22 cellular contexts compared by ENCODE assay signal in the genomic region with DNA sequence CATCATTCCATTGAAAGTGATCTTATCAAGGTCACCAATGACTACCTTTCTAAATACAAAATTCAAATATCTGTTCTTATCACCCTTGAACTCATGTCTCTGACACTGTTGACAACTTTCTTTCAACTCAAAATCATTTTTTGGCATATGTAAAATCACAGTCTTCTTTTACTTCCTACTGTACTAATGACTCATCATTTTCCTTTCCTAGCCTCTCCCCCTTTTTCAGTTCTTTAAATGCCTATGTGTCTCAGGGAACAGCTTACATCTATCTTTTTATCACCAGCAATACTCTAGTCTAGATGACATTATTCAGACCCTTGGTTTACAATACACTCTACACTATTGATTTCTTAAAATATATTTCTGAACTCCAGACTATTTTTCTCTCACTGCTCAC.
"Had no signal": no experiment of that assay in that cellular context is flagged by ENCODE, and none has a peak within 500 bp of the region (broad histone marks: within the 10 kb centered on the region; RNA-seq: fewer than 3 reads in every experiment).

No MANE protein-coding gene starts in this region.

- H3K27ac Mint-ChIP-seq: activated CD4-positive, alpha-beta T cell treated with anti-CD3 and anti-CD28 coated beads, Interleukin-2, amount 10 ng/mL, durations not matched to agents 7 days and 5 days; activated naive CD4-positive, alpha-beta T cell treated with anti-CD3 and anti-CD28 coated beads, Interleukin-2, amount 10 ng/mL, durations not matched to agents 7 days and 5 days; activated naive CD8-positive, alpha-beta T cell treated with anti-CD3 and anti-CD28 coated beads, Interleukin-2, amount 50 U/mL, for 24 hours; mesothelial cell of epicardium; natural killer cell treated with Interleukin-12 subunit alpha and Interleukin-12 subunit beta and Interleukin-15 and Interleukin-18, amount 100 ng/mL, for 72 hours; stimulated activated memory B cell treated with anti-CD40 and anti-IgM and Interleukin-4, amounts not matched to agents 10 μg/mL and 1 μg/mL and 100 μg/mL, for 72 hours had no signal

- H3K4me1 Mint-ChIP-seq: activated CD4-positive, alpha-beta T cell treated with anti-CD3 and anti-CD28 coated beads, Interleukin-2, amount 10 ng/mL, durations not matched to agents 7 days and 5 days; activated naive CD4-positive, alpha-beta T cell treated with anti-CD3 and anti-CD28 coated beads, Interleukin-2, amount 10 ng/mL, durations not matched to agents 7 days and 5 days; activated naive CD8-positive, alpha-beta T cell treated with anti-CD3 and anti-CD28 coated beads, Interleukin-2, amount 50 U/mL, for 24 hours; stimulated activated memory B cell treated with anti-CD40 and anti-IgM and Interleukin-4, amounts not matched to agents 10 μg/mL and 1 μg/mL and 100 μg/mL, for 72 hours had no signal

- H3K4me1 ChIP-seq: breast epithelium, lower lobe of right lung, sigmoid colon, spleen, upper lobe of left lung had no signal

- H3K27ac ChIP-seq: breast epithelium, epithelial cell of prostate, lower lobe of right lung, neutrophil, sigmoid colon, spleen, thoracic aorta, upper lobe of left lung had no signal

- H3K36me3 Mint-ChIP-seq: activated naive CD4-positive, alpha-beta T cell treated with anti-CD3 and anti-CD28 coated beads, Interleukin-2, amount 10 ng/mL, durations not matched to agents 7 days and 5 days; mesothelial cell of epicardium; natural killer cell treated with Interleukin-12 subunit alpha and Interleukin-12 subunit beta and Interleukin-15 and Interleukin-18, amount 100 ng/mL, for 72 hours; stimulated activated memory B cell treated with anti-CD40 and anti-IgM and Interleukin-4, amounts not matched to agents 10 μg/mL and 1 μg/mL and 100 μg/mL, for 72 hours had no signal

- H3K27me3 Mint-ChIP-seq: activated CD4-positive, alpha-beta T cell treated with anti-CD3 and anti-CD28 coated beads, Interleukin-2, amount 10 ng/mL, durations not matched to agents 7 days and 5 days; activated naive CD4-positive, alpha-beta T cell treated with anti-CD3 and anti-CD28 coated beads, Interleukin-2, amount 10 ng/mL, durations not matched to agents 7 days and 5 days; activated naive CD8-positive, alpha-beta T cell treated with anti-CD3 and anti-CD28 coated beads, Interleukin-2, amount 50 U/mL, for 24 hours; natural killer cell treated with Interleukin-12 subunit alpha and Interleukin-12 subunit beta and Interleukin-15 and Interleukin-18, amount 100 ng/mL, for 72 hours; stimulated activated memory B cell treated with anti-CD40 and anti-IgM and Interleukin-4, amounts not matched to agents 10 μg/mL and 1 μg/mL and 100 μg/mL, for 72 hours had no signal

- H3K27me3 ChIP-seq: breast epithelium, neutrophil, sigmoid colon, spleen, upper lobe of left lung had no signal

- H3K4me3 Mint-ChIP-seq: activated CD4-positive, alpha-beta T cell treated with anti-CD3 and anti-CD28 coated beads, Interleukin-2, amount 10 ng/mL, durations not matched to agents 7 days and 5 days; activated naive CD4-positive, alpha-beta T cell treated with anti-CD3 and anti-CD28 coated beads, Interleukin-2, amount 10 ng/mL, durations not matched to agents 7 days and 5 days; activated naive CD8-positive, alpha-beta T cell treated with anti-CD3 and anti-CD28 coated beads, Interleukin-2, amount 50 U/mL, for 24 hours; mesothelial cell of epicardium; natural killer cell treated with Interleukin-12 subunit alpha and Interleukin-12 subunit beta and Interleukin-15 and Interleukin-18, amount 100 ng/mL, for 72 hours; stimulated activated memory B cell treated with anti-CD40 and anti-IgM and Interleukin-4, amounts not matched to agents 10 μg/mL and 1 μg/mL and 100 μg/mL, for 72 hours had no signal

- H3K9me3 ChIP-seq: breast epithelium, lower lobe of right lung, neutrophil, sigmoid colon, thoracic aorta, upper lobe of left lung had no signal

- H3K4me3 ChIP-seq: breast epithelium, lower lobe of right lung, sigmoid colon, spleen, thoracic aorta, upper lobe of left lung had no signal

- FAIRE-seq: keratinocyte had no signal

- DNase-seq: activated CD4-positive, alpha-beta T cell treated with anti-CD3 and anti-CD28 coated beads, Interleukin-2, amount 10 ng/mL, durations not matched to agents 7 days and 5 days; activated CD8-positive, alpha-beta memory T cell treated with anti-CD3 and anti-CD28 coated beads, Interleukin-2, amount 50 U/mL, for 48 hours; activated effector memory CD4-positive, alpha-beta T cell treated with Interleukin-2 at 50 U/mL for 16 hours; activated naive CD4-positive, alpha-beta T cell treated with anti-CD3 and anti-CD28 coated beads, Interleukin-2, amount 10 ng/mL, durations not matched to agents 7 days and 5 days; activated naive CD8-positive, alpha-beta T cell treated with anti-CD3 and anti-CD28 coated beads, Interleukin-2, amount 50 U/mL, for 24 hours; activated T-cell treated with anti-CD3 and anti-CD28 coated beads, Interleukin-2, amount 50 U/mL, for 48 hours; aorta; foreskin melanocyte; lower lobe of right lung; sigmoid colon; spleen; stimulated activated CD4-positive, alpha-beta T cell treated with anti-CD3 and anti-CD28 coated beads, Interleukin-4, amount 100 ng/mL, for 4 hours; T1000; upper lobe of left lung had no signal

- H3K36me3 ChIP-seq: breast epithelium, lower lobe of right lung, neutrophil, sigmoid colon, spleen, thoracic aorta, upper lobe of left lung had no signal
